1 cellular context compared by ENCODE assay signal in the genomic region with DNA sequence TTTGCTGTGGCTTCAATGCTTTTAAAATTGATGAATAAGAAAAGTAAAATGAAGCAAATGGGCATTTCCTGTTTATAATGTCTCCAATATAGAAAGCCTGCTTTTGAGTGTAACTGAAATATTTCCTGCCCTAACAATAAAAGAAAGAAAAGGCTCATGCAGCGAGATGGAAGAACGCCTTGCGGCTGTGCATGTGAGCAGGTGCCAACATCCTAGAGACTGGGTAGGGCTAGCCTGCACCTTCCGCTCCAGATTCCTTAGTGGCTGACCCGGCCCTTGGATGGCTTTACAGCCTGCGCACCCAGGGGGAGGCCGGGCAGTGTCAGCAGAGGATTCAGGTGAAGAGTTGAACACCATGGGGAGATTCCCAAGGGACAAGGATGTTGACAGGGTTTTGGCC.
TF ChIP-seq lines count a peak whose summit lies in the region.

No MANE protein-coding gene starts in this region.

TF ChIP-seq in IMR-90, 13 proteins besides CTCF, POLR2A, EP300 and RAD21:
- no peak for TF ChIP-seq BHLHE40 (IDR thresholded peaks at IDR 0.05; ENCODE audit: low read depth, low read length)
- TF ChIP-seq RCOR1 (IDR thresholded peaks at IDR 0.05; ENCODE audit: insufficient replicate concordance, low read length) = no peak
- TF ChIP-seq RFX5 (IDR thresholded peaks at IDR 0.05; ENCODE audit: low read depth, low read length) = no peak
- no peak for TF ChIP-seq CHD1 (IDR thresholded peaks at IDR 0.05; ENCODE audit: low read depth, low read length)
- no peak for TF ChIP-seq FOS (IDR thresholded peaks at IDR 0.05; ENCODE audit: low read depth, low read length)
- no peak for TF ChIP-seq MXI1 (IDR thresholded peaks at IDR 0.05; ENCODE audit: borderline replicate concordance, low read depth, low read length)
- TF ChIP-seq, protein P1, sequence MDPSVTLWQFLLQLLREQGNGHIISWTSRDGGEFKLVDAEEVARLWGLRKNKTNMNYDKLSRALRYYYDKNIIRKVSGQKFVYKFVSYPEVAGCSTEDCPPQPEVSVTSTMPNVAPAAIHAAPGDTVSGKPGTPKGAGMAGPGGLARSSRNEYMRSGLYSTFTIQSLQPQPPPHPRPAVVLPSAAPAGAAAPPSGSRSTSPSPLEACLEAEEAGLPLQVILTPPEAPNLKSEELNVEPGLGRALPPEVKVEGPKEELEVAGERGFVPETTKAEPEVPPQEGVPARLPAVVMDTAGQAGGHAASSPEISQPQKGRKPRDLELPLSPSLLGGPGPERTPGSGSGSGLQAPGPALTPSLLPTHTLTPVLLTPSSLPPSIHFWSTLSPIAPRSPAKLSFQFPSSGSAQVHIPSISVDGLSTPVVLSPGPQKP (IDR thresholded peaks at IDR 0.05; ENCODE audit: borderline replicate concordance, low read depth, low read length) = no peak
- no peak for TF ChIP-seq SMC3 (IDR thresholded peaks at IDR 0.05; ENCODE audit: low read depth, low read length)
- no peak for TF ChIP-seq MAFK (IDR thresholded peaks at IDR 0.05; ENCODE audit: low read depth, low read length)
- TF ChIP-seq CEBPB (IDR thresholded peaks at IDR 0.05; ENCODE audit: low read depth, low read length) = no peak
- TF ChIP-seq, protein P2, sequence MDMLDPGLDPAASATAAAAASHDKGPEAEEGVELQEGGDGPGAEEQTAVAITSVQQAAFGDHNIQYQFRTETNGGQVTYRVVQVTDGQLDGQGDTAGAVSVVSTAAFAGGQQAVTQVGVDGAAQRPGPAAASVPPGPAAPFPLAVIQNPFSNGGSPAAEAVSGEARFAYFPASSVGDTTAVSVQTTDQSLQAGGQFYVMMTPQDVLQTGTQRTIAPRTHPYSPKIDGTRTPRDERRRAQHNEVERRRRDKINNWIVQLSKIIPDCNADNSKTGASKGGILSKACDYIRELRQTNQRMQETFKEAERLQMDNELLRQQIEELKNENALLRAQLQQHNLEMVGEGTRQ (IDR thresholded peaks at IDR 0.05; ENCODE audit: low read depth, low read length) = no peak
